ENCODE assay signal across 1 cellular context in genomic region chr6:155328539-155329459, GRCh38.
TF ChIP-seq lines count a peak whose summit lies in the region.

No MANE protein-coding gene starts in this region.

TF ChIP-seq in HepG2, 621 proteins besides CTCF, POLR2A, EP300 and RAD21 (continued from another document and continues in another):
- TF ChIP-seq BATF2 (CRISPR knock-in tag; IDR thresholded peaks at IDR 0.05) (no peak), PRDM15 (CRISPR knock-in tag; IDR thresholded peaks at IDR 0.05) (peak; percentile 4; the same call in 1 of the 2 replicates), SETDB1 (CRISPR knock-in tag; IDR thresholded peaks at IDR 0.05; ENCODE audit: borderline replicate concordance) (no peak), MYNN (CRISPR knock-in tag; IDR thresholded peaks at IDR 0.05; ENCODE audit: low read depth) (peak; percentile 83; the same call in 1 of the 2 replicates), HHEX (CRISPR knock-in tag; IDR thresholded peaks at IDR 0.05) (peak; percentile 66; the same call in 1 of the 2 replicates), SALL1 (CRISPR knock-in tag; IDR thresholded peaks at IDR 0.05) (peak; percentile 83), ZNF7 (CRISPR knock-in tag; IDR thresholded peaks at IDR 0.05) (no peak; the same call in 1 of the 2 replicates), FOSL2 (CRISPR knock-in tag; IDR thresholded peaks at IDR 0.05) (peak; percentile 74), ZNF33A (CRISPR knock-in tag; IDR thresholded peaks at IDR 0.05; ENCODE audit: borderline replicate concordance) (no peak), SNRNP70 (IDR thresholded peaks at IDR 0.05; ENCODE audit: low read depth, low read length) (no peak), ZBTB14 (CRISPR knock-in tag; IDR thresholded peaks at IDR 0.05) (no peak), ZNF639 (CRISPR knock-in tag; conservative IDR thresholded peaks at IDR 0.05) (no peak), DR1 (CRISPR knock-in tag; IDR thresholded peaks at IDR 0.05) (peak; percentile 52), ZBTB1 (CRISPR knock-in tag; IDR thresholded peaks at IDR 0.05; ENCODE audit: borderline replicate concordance) (no peak), KLF16 (CRISPR knock-in tag; IDR thresholded peaks at IDR 0.05) (peak in 1 of 2 experiments; percentile 83; a peak in 1 of 4 replicates), TEAD2 (CRISPR knock-in tag; IDR thresholded peaks at IDR 0.05) (no peak), ZNF143 (CRISPR knock-in tag; IDR thresholded peaks at IDR 0.05) (0 out of 2 replicates have a peak, but pooled peaks have one; percentile 34), ZNF367 (CRISPR knock-in tag; IDR thresholded peaks at IDR 0.05; ENCODE audit: borderline replicate concordance) (no peak; the same call in 1 of the 2 replicates), ZNF333 (CRISPR knock-in tag; IDR thresholded peaks at IDR 0.05; ENCODE audit: borderline replicate concordance) (no peak), ZNF605 (CRISPR knock-in tag; IDR thresholded peaks at IDR 0.05) (peak; percentile 85), MEF2D (CRISPR knock-in tag; IDR thresholded peaks at IDR 0.05) (peak; percentile 64; the same call in 1 of the 2 replicates), BCL6 (CRISPR knock-in tag; IDR thresholded peaks at IDR 0.05) (peak; percentile 85), ZC3H13 (CRISPR knock-in tag; IDR thresholded peaks at IDR 0.05) (no peak), ZNF607 (CRISPR knock-in tag; IDR thresholded peaks at IDR 0.05; ENCODE audit: borderline replicate concordance) (no peak), MTERF4 (CRISPR knock-in tag; IDR thresholded peaks at IDR 0.05) (peak; percentile 72; the same call in 1 of the 2 replicates), ZNF777 (CRISPR knock-in tag; IDR thresholded peaks at IDR 0.05) (no peak), MIXL1 (CRISPR knock-in tag; IDR thresholded peaks at IDR 0.05) (peak; percentile 89), SPEN (CRISPR knock-in tag; IDR thresholded peaks at IDR 0.05; ENCODE audit: low read depth) (peak; percentile 81), ZNF883 (CRISPR knock-in tag; IDR thresholded peaks at IDR 0.05; ENCODE audit: not compliant biosample characterization) (peak; percentile 55), ZBTB7A (CRISPR knock-in tag; IDR thresholded peaks at IDR 0.05) (no peak), SSRP1 (CRISPR knock-in tag; IDR thresholded peaks at IDR 0.05) (peak; percentile 75; the same call in 1 of the 2 replicates), MLX (CRISPR knock-in tag; IDR thresholded peaks at IDR 0.05) (peak; percentile 71), SP2 (CRISPR knock-in tag; IDR thresholded peaks at IDR 0.05) (no peak), FOXP1 (IDR thresholded peaks at IDR 0.05) (peak; percentile 83), FOXP1 (CRISPR knock-in tag; IDR thresholded peaks at IDR 0.05) (peak; percentile 87), YEATS2 (CRISPR knock-in tag; IDR thresholded peaks at IDR 0.05; ENCODE audit: borderline replicate concordance) (peak; percentile 7), SCMH1 (CRISPR knock-in tag; IDR thresholded peaks at IDR 0.05; ENCODE audit: borderline replicate concordance) (no peak), HMG20B (CRISPR knock-in tag; conservative IDR thresholded peaks at IDR 0.05) (peak; percentile 66), CREB3 (CRISPR knock-in tag; IDR thresholded peaks at IDR 0.05) (no peak), HOXA9 (CRISPR knock-in tag; IDR thresholded peaks at IDR 0.05; ENCODE audit: borderline replicate concordance) (no peak), ZNF543 (CRISPR knock-in tag; IDR thresholded peaks at IDR 0.05) (0 out of 2 replicates have a peak, but pooled peaks have one; percentile 9), ZFP90 (CRISPR knock-in tag; IDR thresholded peaks at IDR 0.05; ENCODE audit: borderline replicate concordance) (no peak), TP53 (CRISPR knock-in tag; conservative IDR thresholded peaks at IDR 0.05) (0 out of 2 replicates have a peak, but pooled peaks have one; percentile 31), ZNF446 (CRISPR knock-in tag; IDR thresholded peaks at IDR 0.05) (0 out of 2 replicates have a peak, but pooled peaks have one; percentile 65), ZNF674 (CRISPR knock-in tag; IDR thresholded peaks at IDR 0.05; ENCODE audit: low read depth) (no peak), XBP1 (CRISPR knock-in tag; IDR thresholded peaks at IDR 0.05) (no peak), IKZF1 (IDR thresholded peaks at IDR 0.05) (no peak)
- TF ChIP-seq, protein P1, sequence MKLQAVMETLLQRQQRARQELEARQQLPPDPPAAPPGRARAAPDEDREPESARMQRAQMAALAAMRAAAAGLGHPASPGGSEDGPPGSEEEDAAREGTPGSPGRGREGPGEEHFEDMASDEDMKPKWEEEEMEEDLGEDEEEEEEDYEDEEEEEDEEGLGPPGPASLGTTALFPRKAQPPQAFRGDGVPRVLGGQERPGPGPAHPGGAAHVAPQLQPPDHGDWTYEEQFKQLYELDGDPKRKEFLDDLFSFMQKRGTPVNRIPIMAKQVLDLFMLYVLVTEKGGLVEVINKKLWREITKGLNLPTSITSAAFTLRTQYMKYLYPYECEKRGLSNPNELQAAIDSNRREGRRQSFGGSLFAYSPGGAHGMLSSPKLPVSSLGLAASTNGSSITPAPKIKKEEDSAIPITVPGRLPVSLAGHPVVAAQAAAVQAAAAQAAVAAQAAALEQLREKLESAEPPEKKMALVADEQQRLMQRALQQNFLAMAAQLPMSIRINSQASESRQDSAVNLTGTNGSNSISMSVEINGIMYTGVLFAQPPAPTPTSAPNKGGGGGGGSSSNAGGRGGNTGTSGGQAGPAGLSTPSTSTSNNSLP (IDR thresholded peaks at IDR 0.05; ENCODE audit: low read depth, low read length): peak; percentile 99
- TF ChIP-seq, protein P2, sequence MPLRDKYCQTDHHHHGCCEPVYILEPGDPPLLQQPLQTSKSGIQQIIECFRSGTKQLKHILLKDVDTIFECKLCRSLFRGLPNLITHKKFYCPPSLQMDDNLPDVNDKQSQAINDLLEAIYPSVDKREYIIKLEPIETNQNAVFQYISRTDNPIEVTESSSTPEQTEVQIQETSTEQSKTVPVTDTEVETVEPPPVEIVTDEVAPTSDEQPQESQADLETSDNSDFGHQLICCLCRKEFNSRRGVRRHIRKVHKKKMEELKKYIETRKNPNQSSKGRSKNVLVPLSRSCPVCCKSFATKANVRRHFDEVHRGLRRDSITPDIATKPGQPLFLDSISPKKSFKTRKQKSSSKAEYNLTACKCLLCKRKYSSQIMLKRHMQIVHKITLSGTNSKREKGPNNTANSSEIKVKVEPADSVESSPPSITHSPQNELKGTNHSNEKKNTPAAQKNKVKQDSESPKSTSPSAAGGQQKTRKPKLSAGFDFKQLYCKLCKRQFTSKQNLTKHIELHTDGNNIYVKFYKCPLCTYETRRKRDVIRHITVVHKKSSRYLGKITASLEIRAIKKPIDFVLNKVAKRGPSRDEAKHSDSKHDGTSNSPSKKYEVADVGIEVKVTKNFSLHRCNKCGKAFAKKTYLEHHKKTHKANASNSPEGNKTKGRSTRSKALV (CRISPR knock-in tag; IDR thresholded peaks at IDR 0.05): peak; percentile 70; the same call in 1 of the 2 replicates
- TF ChIP-seq, protein P3, sequence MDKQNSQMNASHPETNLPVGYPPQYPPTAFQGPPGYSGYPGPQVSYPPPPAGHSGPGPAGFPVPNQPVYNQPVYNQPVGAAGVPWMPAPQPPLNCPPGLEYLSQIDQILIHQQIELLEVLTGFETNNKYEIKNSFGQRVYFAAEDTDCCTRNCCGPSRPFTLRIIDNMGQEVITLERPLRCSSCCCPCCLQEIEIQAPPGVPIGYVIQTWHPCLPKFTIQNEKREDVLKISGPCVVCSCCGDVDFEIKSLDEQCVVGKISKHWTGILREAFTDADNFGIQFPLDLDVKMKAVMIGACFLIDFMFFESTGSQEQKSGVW (CRISPR knock-in tag; IDR thresholded peaks at IDR 0.05; ENCODE audit: borderline replicate concordance): no peak
